8 cellular contexts compared by ENCODE assay signal in the genomic region with DNA sequence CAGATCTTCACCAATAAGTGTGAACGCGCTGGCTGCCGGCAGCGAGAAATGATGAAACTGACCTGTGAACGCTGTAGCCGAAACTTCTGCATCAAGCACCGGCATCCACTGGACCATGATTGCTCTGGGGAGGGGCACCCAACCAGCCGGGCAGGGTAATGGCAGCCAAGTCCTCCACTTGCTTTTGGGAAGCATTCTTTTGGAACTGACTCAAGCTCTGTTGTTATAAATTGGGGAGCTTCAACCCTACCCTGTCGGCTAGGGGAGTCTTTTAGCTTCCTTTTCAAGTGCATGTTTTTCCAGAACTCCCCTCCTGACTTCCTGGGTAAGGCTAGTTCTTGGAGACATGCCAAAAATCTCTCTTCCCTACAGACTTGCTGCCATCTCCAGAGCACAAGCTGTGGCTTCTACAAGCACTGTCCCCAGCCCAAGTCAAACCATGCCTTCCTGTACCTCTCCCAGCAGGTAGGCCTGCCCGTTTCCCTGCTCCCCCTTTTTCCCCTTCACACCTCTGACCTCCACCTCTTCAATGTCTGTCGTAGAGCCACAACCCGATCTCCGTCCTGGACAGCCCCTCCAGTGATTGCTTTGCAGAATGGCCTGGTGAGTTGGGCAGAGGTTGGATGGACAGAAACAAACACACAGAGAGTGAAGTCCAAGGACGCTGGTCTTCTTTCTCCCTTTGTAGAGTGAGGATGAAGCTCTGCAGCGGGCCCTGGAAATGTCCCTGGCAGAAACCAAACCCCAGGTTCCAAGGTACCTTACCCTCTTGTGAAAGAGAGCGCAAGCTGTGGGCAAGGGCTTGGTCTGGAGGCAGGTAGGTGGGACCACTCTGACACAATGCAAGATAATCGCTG. TPM values are rescaled to one million over a fixed set of nuclear protein-coding genes. Genes with fewer than 3 reads are reported as not detected.
DNase-seq lines count a peak whose midpoint lies in the region; ATAC-seq and TF ChIP-seq lines count a peak whose summit lies in the region.

No MANE protein-coding gene starts in this region.

- WGBS in heart right ventricle, 2 donors, result 74 to 76% methylated on average over 17 of the region's 17 CpGs

- intact Hi-C loops in heart right ventricle (cut with DNase I) (loop anchor here in 5 of 10 donors (2.0 to 5.0 kb wide), 5 partner anchors 31 to 71 kb away; partner anchors contain the start of genes CNPPD1 (in 2 of the 5), NHEJ1 (in 2 of the 5), DNAJB2 (in 1 of the 5) and SLC23A3 (in 1 of the 5)), left ventricle myocardium superior (cut with micrococcal nuclease) (no loop called here), uterus (cut with DNase I; ENCODE audit: low total_unique reads) (no loop called here)

- peak overlapping the region; percentile 88 for H3K27ac Mint-ChIP-seq in activated naive CD8-positive, alpha-beta T cell

- H3K4me1 ChIP-seq in heart right ventricle (peaks cover 8 to 31% (median 20%) of the 10 kb centered on the region in 9 donors), uterus (peaks cover 0 to 7% of the 10 kb centered on the region in 2 donors)

- peaks cover 49% of the 10 kb centered on the region for H3K4me1 Mint-ChIP-seq in activated naive CD8-positive, alpha-beta T cell (ENCODE audit: low read depth)

- no peaks in the 10 kb centered on the region for H3K9me3 Mint-ChIP-seq in activated naive CD8-positive, alpha-beta T cell (ENCODE audit: low read depth)

- peak overlapping the region; percentile 94 for H3K4me3 Mint-ChIP-seq in activated naive CD8-positive, alpha-beta T cell

- ATAC-seq in heart right ventricle (no peak), left ventricle myocardium superior (no peak), GM21447 (IDR thresholded peaks at IDR 0.05; ENCODE audit: unreplicated experiment) (no peak), GM18505 (IDR thresholded peaks at IDR 0.05; ENCODE audit: unreplicated experiment) (no peak)

- H3K36me3 Mint-ChIP-seq in activated naive CD8-positive, alpha-beta T cell, result peaks cover 4% of the 10 kb centered on the region

- no peak for TF ChIP-seq CTCF in heart right ventricle (IDR thresholded peaks at IDR 0.05)
- TF ChIP-seq CTCF in uterus (IDR thresholded peaks at IDR 0.05), result no peak

- H3K36me3 ChIP-seq in heart right ventricle (peaks cover 0 to 53% (median 17%) of the 10 kb centered on the region in 9 donors), uterus (no peaks in the 10 kb centered on the region)

- peaks cover 0 to 2% (median 0%) of the 10 kb centered on the region in 11 donors for H3K9me3 ChIP-seq in heart right ventricle
- H3K9me3 ChIP-seq in uterus, result no peaks in the 10 kb centered on the region

- no peak for DNase-seq in heart right ventricle
- DNase-seq in left ventricle myocardium superior, result no peak
- no peak for DNase-seq in uterus
- DNase-seq in NCI-H1092 treated with DMSO at 0.1 percent for 48 hours (lab: John Stamatoyannopoulos, UW), result no peak

- no peaks in the 10 kb centered on the region for H3K27me3 ChIP-seq in heart right ventricle
- no peaks in the 10 kb centered on the region for H3K27me3 ChIP-seq in layer of hippocampus (ENCODE audit: control insufficient read depth, insufficient read depth, low read length)
- H3K27me3 ChIP-seq in uterus, result no peaks in the 10 kb centered on the region

- no peak for TF ChIP-seq POLR2A in uterus (IDR thresholded peaks at IDR 0.05)
- TF ChIP-seq POLR2A in GM18505 (IDR thresholded peaks at IDR 0.05; ENCODE audit: borderline replicate concordance, extremely low read depth, insufficient read depth, insufficient read length), result no peak

- H3K4me3 ChIP-seq in heart right ventricle, result peak overlapping the region in 4 of 10 donors; percentile 66 to 82 (median 75)
- H3K4me3 ChIP-seq in uterus, result no peak overlapping the region

- H3K27me3 Mint-ChIP-seq in activated naive CD8-positive, alpha-beta T cell, result no peaks in the 10 kb centered on the region

- H3K27ac ChIP-seq in heart right ventricle (peak overlapping the region in 6 of 10 donors; percentile 92 to 98 (median 95)), layer of hippocampus (ENCODE audit: low read depth, low read length) (peak overlapping the region; percentile 99), uterus (peak overlapping the region; percentile 96 to 99)

RNA-seq across cellular contexts. Expression of gene ZFAND2B, which starts 1.5 kb away (rescaled TPM):
- total RNA-seq in heart right ventricle, result 10 to 100 TPM; 11.5 to 19.2 (median 16.4) TPM
- polyA plus RNA-seq in heart right ventricle, result 10 to 100 TPM; 22.1 to 40.8 TPM
- 20.3 TPM for total RNA-seq in left ventricle myocardium superior
- 100 to 1,000 TPM in 1 of 4 donors, 10 to 100 TPM in 3; 21.7 to 212 (median 45.2) TPM for total RNA-seq in uterus

RNA-seq across cellular contexts. Expression of gene ABCB6, which starts 10.6 kb away (rescaled TPM):
- total RNA-seq in heart right ventricle (10 to 100 TPM in 9 of 10 donors, 1 to 10 TPM in 1; 9.8 to 31.0 (median 14.8) TPM), left ventricle myocardium superior (28.2 TPM), uterus (10 to 100 TPM in 3 of 4 donors, 1 to 10 TPM in 1; 7.1 to 37.6 (median 27.7) TPM)
- 10 to 100 TPM; 31.0 to 34.0 TPM for polyA plus RNA-seq in heart right ventricle

RNA-seq across cellular contexts. Expression of gene ATG9A, which starts 21.3 kb away (rescaled TPM):
- total RNA-seq in heart right ventricle, result 100 to 1,000 TPM in 1 of 10 donors, 10 to 100 TPM in 9; 64.5 to 103 (median 76.4) TPM
- polyA plus RNA-seq in heart right ventricle, result 10 to 100 TPM; 14.1 to 79.4 TPM
- 81.8 TPM for total RNA-seq in left ventricle myocardium superior
- 10 to 100 TPM; 21.5 to 53.5 (median 45.9) TPM for total RNA-seq in uterus

RNA-seq across cellular contexts. Expression of gene ANKZF1, which starts 21.5 kb away (rescaled TPM):
- total RNA-seq in heart right ventricle (10 to 100 TPM; 16.4 to 36.8 (median 25.5) TPM), left ventricle myocardium superior (30.4 TPM), uterus (10 to 100 TPM; 31.8 to 57.6 (median 38.7) TPM)
- polyA plus RNA-seq in heart right ventricle, result 10 to 100 TPM; 12.7 to 44.7 TPM

RNA-seq across cellular contexts. Expression of gene RETREG2, which starts 30.0 kb away (rescaled TPM):
- total RNA-seq in heart right ventricle, result 10 to 100 TPM; 24.1 to 47.3 (median 30.6) TPM
- polyA plus RNA-seq in heart right ventricle, result 10 to 100 TPM; 11.3 to 39.0 TPM
- total RNA-seq in left ventricle myocardium superior, result 41.1 TPM
- total RNA-seq in uterus, result 100 to 1,000 TPM in 1 of 4 donors, 10 to 100 TPM in 3; 18.2 to 216 (median 74.9) TPM
